1 cellular context compared by ENCODE assay signal in the genomic region with DNA sequence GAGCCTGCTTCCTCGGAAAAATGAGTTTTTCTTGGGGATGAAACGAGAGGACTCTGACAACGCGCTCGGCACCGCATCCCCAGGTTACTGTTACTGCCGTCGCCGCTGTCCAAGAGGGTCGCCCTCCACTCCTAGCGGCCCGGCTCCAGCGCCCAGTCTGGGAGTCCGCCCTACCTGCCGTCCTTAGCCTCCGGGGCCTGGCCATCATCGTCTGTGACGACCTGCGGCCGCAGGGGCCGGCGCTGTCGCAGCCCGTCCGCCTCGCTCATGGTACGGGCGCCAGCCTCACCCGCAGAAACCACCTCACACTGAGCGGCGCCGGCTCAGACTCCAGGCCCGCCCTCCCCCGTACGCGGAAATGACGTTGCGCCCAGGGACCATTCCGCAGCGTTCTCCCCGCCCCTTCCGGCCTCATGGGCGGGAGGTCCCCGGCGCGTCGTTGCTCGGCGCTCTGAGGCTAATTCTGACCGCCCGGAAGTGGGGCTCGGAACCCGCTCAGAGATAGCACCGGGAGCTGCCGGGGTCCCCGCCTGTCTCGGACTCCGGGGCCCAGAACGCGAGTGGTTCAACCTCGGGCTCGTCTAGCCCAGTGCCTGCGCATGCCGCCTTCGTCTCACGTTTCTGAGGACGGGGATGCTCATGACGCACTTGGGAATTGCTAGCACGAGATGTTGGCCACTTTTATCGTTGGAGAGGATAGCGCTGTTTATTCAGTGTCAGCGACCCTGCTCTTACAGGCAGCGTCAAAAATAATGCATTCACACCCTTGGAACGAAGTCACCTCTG.
TF ChIP-seq lines count a peak whose summit lies in the region.

A gene with protein sequence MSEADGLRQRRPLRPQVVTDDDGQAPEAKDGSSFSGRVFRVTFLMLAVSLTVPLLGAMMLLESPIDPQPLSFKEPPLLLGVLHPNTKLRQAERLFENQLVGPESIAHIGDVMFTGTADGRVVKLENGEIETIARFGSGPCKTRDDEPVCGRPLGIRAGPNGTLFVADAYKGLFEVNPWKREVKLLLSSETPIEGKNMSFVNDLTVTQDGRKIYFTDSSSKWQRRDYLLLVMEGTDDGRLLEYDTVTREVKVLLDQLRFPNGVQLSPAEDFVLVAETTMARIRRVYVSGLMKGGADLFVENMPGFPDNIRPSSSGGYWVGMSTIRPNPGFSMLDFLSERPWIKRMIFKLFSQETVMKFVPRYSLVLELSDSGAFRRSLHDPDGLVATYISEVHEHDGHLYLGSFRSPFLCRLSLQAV (minus strand): TSS at position 332 of the 786 bp plus-strand sequence. CDS start 63 bp downstream, at position 269.

TF ChIP-seq in HepG2, 621 proteins besides CTCF, POLR2A, EP300 and RAD21 (continued from another document and continues in another):
- TF ChIP-seq ETS1 (CRISPR knock-in tag; IDR thresholded peaks at IDR 0.05) (peak; percentile 57; the same call in 1 of the 2 replicates), ZNF160 (CRISPR knock-in tag; IDR thresholded peaks at IDR 0.05) (peak; percentile 55), KLF6 (CRISPR knock-in tag; IDR thresholded peaks at IDR 0.05) (peak; percentile 93), HNF1B (CRISPR knock-in tag; IDR thresholded peaks at IDR 0.05) (peak; percentile 94), ZNF12 (CRISPR knock-in tag; IDR thresholded peaks at IDR 0.05) (no peak; the same call in 1 of the 2 replicates), ZNF562 (CRISPR knock-in tag; IDR thresholded peaks at IDR 0.05; ENCODE audit: borderline replicate concordance) (no peak), ZBTB21 (CRISPR knock-in tag; IDR thresholded peaks at IDR 0.05) (peak; percentile 77; the same call in 1 of the 2 replicates), RARG (CRISPR knock-in tag; IDR thresholded peaks at IDR 0.05; ENCODE audit: low read depth) (no peak), DPF2 (CRISPR knock-in tag; IDR thresholded peaks at IDR 0.05; ENCODE audit: borderline replicate concordance, low read depth) (no peak), ZNF567 (CRISPR knock-in tag; IDR thresholded peaks at IDR 0.05; ENCODE audit: borderline replicate concordance) (no peak; the same call in 1 of the 2 replicates), ZNF280B (CRISPR knock-in tag; IDR thresholded peaks at IDR 0.05; ENCODE audit: borderline replicate concordance) (peak; percentile 88), NONO (IDR thresholded peaks at IDR 0.05) (no peak), NONO (CRISPR knock-in tag; conservative IDR thresholded peaks at IDR 0.05) (peak; percentile 90; the same call in 1 of the 2 replicates), FOXM1 (CRISPR knock-in tag; IDR thresholded peaks at IDR 0.05) (peak; percentile 32; the same call in 1 of the 2 replicates), ADNP (CRISPR knock-in tag; IDR thresholded peaks at IDR 0.05) (no peak), BRF2 (CRISPR knock-in tag; IDR thresholded peaks at IDR 0.05) (peak; percentile 92), ZNF224 (CRISPR knock-in tag; IDR thresholded peaks at IDR 0.05) (peak; percentile 97), KDM5B (CRISPR knock-in tag; IDR thresholded peaks at IDR 0.05; ENCODE audit: borderline replicate concordance) (peak; percentile 99), CENPX (CRISPR knock-in tag; IDR thresholded peaks at IDR 0.05) (no peak), RBM22 (optimal IDR thresholded peaks at IDR 0.05; ENCODE audit: low read length) (peak; percentile 70), ZNF879 (CRISPR knock-in tag; IDR thresholded peaks at IDR 0.05) (peak; percentile 81; the same call in 1 of the 2 replicates), MZF1 (CRISPR knock-in tag; IDR thresholded peaks at IDR 0.05; ENCODE audit: borderline replicate concordance) (peak; percentile 97; the same call in 1 of the 2 replicates), IRF1 (CRISPR knock-in tag; IDR thresholded peaks at IDR 0.05; ENCODE audit: low read depth) (no peak), YEATS2 (CRISPR knock-in tag; IDR thresholded peaks at IDR 0.05; ENCODE audit: borderline replicate concordance) (peak; percentile 98), ZNF777 (CRISPR knock-in tag; IDR thresholded peaks at IDR 0.05) (no peak; the same call in 1 of the 2 replicates), GTF3A (CRISPR knock-in tag; conservative IDR thresholded peaks at IDR 0.05) (no peak), ZBTB7B (CRISPR knock-in tag; IDR thresholded peaks at IDR 0.05) (peak; percentile 81), CEBPB (IDR thresholded peaks at IDR 0.05; ENCODE audit: borderline replicate concordance, low read depth, low read length) (no peak), SRY (CRISPR knock-in tag; IDR thresholded peaks at IDR 0.05) (peak; percentile 94)
- TF ChIP-seq, protein P1, sequence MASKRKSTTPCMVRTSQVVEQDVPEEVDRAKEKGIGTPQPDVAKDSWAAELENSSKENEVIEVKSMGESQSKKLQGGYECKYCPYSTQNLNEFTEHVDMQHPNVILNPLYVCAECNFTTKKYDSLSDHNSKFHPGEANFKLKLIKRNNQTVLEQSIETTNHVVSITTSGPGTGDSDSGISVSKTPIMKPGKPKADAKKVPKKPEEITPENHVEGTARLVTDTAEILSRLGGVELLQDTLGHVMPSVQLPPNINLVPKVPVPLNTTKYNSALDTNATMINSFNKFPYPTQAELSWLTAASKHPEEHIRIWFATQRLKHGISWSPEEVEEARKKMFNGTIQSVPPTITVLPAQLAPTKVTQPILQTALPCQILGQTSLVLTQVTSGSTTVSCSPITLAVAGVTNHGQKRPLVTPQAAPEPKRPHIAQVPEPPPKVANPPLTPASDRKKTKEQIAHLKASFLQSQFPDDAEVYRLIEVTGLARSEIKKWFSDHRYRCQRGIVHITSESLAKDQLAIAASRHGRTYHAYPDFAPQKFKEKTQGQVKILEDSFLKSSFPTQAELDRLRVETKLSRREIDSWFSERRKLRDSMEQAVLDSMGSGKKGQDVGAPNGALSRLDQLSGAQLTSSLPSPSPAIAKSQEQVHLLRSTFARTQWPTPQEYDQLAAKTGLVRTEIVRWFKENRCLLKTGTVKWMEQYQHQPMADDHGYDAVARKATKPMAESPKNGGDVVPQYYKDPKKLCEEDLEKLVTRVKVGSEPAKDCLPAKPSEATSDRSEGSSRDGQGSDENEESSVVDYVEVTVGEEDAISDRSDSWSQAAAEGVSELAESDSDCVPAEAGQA (IDR thresholded peaks at IDR 0.05; ENCODE audit: low read depth) = peak; percentile 91
- TF ChIP-seq, protein P1 (CRISPR knock-in tag; IDR thresholded peaks at IDR 0.05; ENCODE audit: borderline replicate concordance) = peak; percentile 94; the same call in 1 of the 2 replicates
- TF ChIP-seq, protein P2, sequence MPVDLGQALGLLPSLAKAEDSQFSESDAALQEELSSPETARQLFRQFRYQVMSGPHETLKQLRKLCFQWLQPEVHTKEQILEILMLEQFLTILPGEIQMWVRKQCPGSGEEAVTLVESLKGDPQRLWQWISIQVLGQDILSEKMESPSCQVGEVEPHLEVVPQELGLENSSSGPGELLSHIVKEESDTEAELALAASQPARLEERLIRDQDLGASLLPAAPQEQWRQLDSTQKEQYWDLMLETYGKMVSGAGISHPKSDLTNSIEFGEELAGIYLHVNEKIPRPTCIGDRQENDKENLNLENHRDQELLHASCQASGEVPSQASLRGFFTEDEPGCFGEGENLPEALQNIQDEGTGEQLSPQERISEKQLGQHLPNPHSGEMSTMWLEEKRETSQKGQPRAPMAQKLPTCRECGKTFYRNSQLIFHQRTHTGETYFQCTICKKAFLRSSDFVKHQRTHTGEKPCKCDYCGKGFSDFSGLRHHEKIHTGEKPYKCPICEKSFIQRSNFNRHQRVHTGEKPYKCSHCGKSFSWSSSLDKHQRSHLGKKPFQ (CRISPR knock-in tag; IDR thresholded peaks at IDR 0.05; ENCODE audit: insufficient replicate concordance) = peak; percentile 88
- TF ChIP-seq, protein P3, sequence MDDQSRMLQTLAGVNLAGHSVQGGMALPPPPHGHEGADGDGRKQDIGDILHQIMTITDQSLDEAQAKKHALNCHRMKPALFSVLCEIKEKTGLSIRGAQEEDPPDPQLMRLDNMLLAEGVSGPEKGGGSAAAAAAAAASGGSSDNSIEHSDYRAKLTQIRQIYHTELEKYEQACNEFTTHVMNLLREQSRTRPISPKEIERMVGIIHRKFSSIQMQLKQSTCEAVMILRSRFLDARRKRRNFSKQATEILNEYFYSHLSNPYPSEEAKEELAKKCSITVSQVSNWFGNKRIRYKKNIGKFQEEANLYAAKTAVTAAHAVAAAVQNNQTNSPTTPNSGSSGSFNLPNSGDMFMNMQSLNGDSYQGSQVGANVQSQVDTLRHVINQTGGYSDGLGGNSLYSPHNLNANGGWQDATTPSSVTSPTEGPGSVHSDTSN (CRISPR knock-in tag; IDR thresholded peaks at IDR 0.05; ENCODE audit: borderline replicate concordance) = peak; percentile 58; the same call in 1 of the 2 replicates
- TF ChIP-seq, protein P4, sequence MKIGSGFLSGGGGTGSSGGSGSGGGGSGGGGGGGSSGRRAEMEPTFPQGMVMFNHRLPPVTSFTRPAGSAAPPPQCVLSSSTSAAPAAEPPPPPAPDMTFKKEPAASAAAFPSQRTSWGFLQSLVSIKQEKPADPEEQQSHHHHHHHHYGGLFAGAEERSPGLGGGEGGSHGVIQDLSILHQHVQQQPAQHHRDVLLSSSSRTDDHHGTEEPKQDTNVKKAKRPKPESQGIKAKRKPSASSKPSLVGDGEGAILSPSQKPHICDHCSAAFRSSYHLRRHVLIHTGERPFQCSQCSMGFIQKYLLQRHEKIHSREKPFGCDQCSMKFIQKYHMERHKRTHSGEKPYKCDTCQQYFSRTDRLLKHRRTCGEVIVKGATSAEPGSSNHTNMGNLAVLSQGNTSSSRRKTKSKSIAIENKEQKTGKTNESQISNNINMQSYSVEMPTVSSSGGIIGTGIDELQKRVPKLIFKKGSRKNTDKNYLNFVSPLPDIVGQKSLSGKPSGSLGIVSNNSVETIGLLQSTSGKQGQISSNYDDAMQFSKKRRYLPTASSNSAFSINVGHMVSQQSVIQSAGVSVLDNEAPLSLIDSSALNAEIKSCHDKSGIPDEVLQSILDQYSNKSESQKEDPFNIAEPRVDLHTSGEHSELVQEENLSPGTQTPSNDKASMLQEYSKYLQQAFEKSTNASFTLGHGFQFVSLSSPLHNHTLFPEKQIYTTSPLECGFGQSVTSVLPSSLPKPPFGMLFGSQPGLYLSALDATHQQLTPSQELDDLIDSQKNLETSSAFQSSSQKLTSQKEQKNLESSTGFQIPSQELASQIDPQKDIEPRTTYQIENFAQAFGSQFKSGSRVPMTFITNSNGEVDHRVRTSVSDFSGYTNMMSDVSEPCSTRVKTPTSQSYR (CRISPR knock-in tag; IDR thresholded peaks at IDR 0.05; ENCODE audit: borderline replicate concordance) = peak; percentile 73; the same call in 1 of the 2 replicates
